23 cellular contexts compared by ENCODE assay signal in genomic region chr6:133835901-133836300, GRCh38. TPM values are rescaled to one million over a fixed set of nuclear protein-coding genes. Genes with fewer than 3 reads are reported as not detected.
A peak's percentile ranks its signal among the peaks of the same experiment; 100 is the strongest.
DNase-seq lines count a peak whose midpoint lies in the region; ATAC-seq, FAIRE-seq and TF ChIP-seq lines count a peak whose summit lies in the region.
"Had no signal": no experiment of that assay in that cellular context is flagged by ENCODE, and none has a peak within 500 bp of the region (broad histone marks: within the 10 kb centered on the region; RNA-seq: fewer than 3 reads in every experiment).

No MANE protein-coding gene starts in this region.

- DNase-seq in LHCN-M2 (ENCODE audit: low read depth): peak; percentile 42
- peak; percentile 56 for DNase-seq in fibroblast of mammary gland (ENCODE audit: low read depth)
- DNase-seq in retinal pigment epithelial cell (ENCODE audit: low read depth): no peak
- DNase-seq in SHP77 (lab: John Stamatoyannopoulos, UW): no peak
- no peak for DNase-seq in NCI-H82 treated with DMSO at 0.1 percent for 48 hours (lab: John Stamatoyannopoulos, UW; ENCODE audit: unreplicated experiment)
- DNase-seq: activated CD8-positive, alpha-beta memory T cell treated with anti-CD3 and anti-CD28 coated beads for 24 hours; activated naive CD8-positive, alpha-beta T cell treated with anti-CD3 and anti-CD28 coated beads, Interleukin-2, amount 10 ng/mL, durations not matched to agents 7 days and 5 days; caudate nucleus; naive thymus-derived CD8-positive, alpha-beta T cell; NCI-H2081 treated with DMSO at 0.1 percent for 48 hours; NCI-H524; spleen had no signal

- H3K4me3 ChIP-seq in fibroblast of mammary gland (ENCODE audit: control insufficient read depth, low read depth, low read length) (no peak overlapping the region), retinal pigment epithelial cell (ENCODE audit: low read length) (no peak overlapping the region)
- H3K4me3 ChIP-seq: BLaER1 treated with 17β-estradiol and CSF1 and Interleukin-3, amounts not matched to agents 10 nM and 100 nM; esophagus muscularis mucosa; hepatocyte; spleen; vagina had no signal

- TF ChIP-seq CTCF in fibroblast of mammary gland (conservative IDR thresholded peaks at IDR 0.05; ENCODE audit: control insufficient read depth, insufficient read depth, low read depth, low read length) (peak; percentile 37), retinal pigment epithelial cell (conservative IDR thresholded peaks at IDR 0.05; ENCODE audit: low read depth, low read length) (peak; percentile 35)

- FAIRE-seq in G401.6 (lab: Jason Lieb, UNC): peak; percentile 13
- FAIRE-seq: keratinocyte had no signal

- ATAC-seq in GM21737 (IDR thresholded peaks at IDR 0.05; ENCODE audit: unreplicated experiment): no peak
- ATAC-seq: naive thymus-derived CD8-positive, alpha-beta T cell had no signal

RNA-seq across cellular contexts. Expression of gene TCF21, which starts 53.0 kb away (rescaled TPM):
- total RNA-seq in LHCN-M2 (2014; rRNA removed): not detected in 2 replicates
- polyA plus RNA-seq in LHCN-M2 (2012): not detected
- total RNA-seq: activated naive CD8-positive, alpha-beta T cell treated with anti-CD3 and anti-CD28 coated beads, Interleukin-2, amount 10 ng/mL, durations not matched to agents 7 days and 5 days; activated T-helper 1 cell treated with anti-CD3 and anti-CD28 coated beads, Interleukin-12 subunit alpha, Interleukin-12 subunit beta, Interleukin-2, Interleukin-4 antibody, amounts not matched to agents 30 ng/mL and 10 ng/mL and 1 ng/mL, durations not matched to agents 14 hours and 24 hours and 36 hours; lung microvascular endothelial cell; naive thymus-derived CD8-positive, alpha-beta T cell; progenitor cell of endocrine pancreas; T-helper 2 cell treated with Interferon-gamma antibody and Interleukin-4, amounts not matched to agents 100 ng/mL and 5 ng/mL, for 36 hours had no signal
- polyA plus RNA-seq: keratinocyte; naive thymus-derived CD8-positive, alpha-beta T cell had no signal

Comparison
In these comparisons a context has a peak if more than half of its experiments do, and no peak if none do; other contexts are left out.
1. DNase-seq: peak in LHCN-M2 (single experiment) and fibroblast of mammary gland (single experiment); none in retinal pigment epithelial cell (single experiment), SHP77 (0 of 2) and NCI-H82 treated with DMSO at 0.1 percent for 48 hours (single experiment).